In genomic region chr1:77373702-77374101, GRCh38 we compare ENCODE assay signal across 35 cellular contexts.
"Had no signal": no experiment of that assay in that cellular context is flagged by ENCODE, and none has a peak within 500 bp of the region (broad histone marks: within the 10 kb centered on the region; RNA-seq: fewer than 3 reads in every experiment).

No MANE protein-coding gene starts in this region.

- H3K9me3 Mint-ChIP-seq: activated B cell treated with CpG ODN at 0.5 μM for 24 hours; activated CD4-positive, alpha-beta memory T cell treated with anti-CD3 and anti-CD28 coated beads for 36 hours; activated CD4-positive, alpha-beta T cell treated with anti-CD3 and anti-CD28 coated beads, Interleukin-2, amount 10 ng/mL, durations not matched to agents 24 days and 14 days; activated naive CD4-positive, alpha-beta T cell treated with anti-CD3 and anti-CD28 coated beads, Interleukin-2, amount 10 ng/mL, durations not matched to agents 7 days and 5 days; activated naive CD4-positive, alpha-beta T cell treated with anti-CD3 and anti-CD28 coated beads, Interleukin-2, amount 50 U/mL, for 24 hours; activated T-cell treated with anti-CD3 and anti-CD28 coated beads, Interleukin-2, amount 50 U/mL, for 24 hours; activated T-helper 2 cell treated with anti-CD3 and anti-CD28 coated beads, Interferon-gamma antibody, Interleukin-2, Interleukin-4, amounts not matched to agents 10 μg/mL and 5 μg/mL and 100 μg/mL, durations not matched to agents 14 hours and 24 hours and 36 hours; brain; central memory CD8-positive, alpha-beta T cell; T-helper 1 cell treated with Interleukin-12 subunit alpha and Interleukin-12 subunit beta and Interleukin-4 antibody, amounts not matched to agents 30 μg/mL and 1 μg/mL, for 36 hours; T-helper 2 cell treated with Interferon-gamma antibody and Interleukin-4, amounts not matched to agents 5 μg/mL and 100 μg/mL, for 36 hours had no signal

- H3K9me3 ChIP-seq: ascending aorta had no signal

- FAIRE-seq: bronchial epithelial cell, TTC549 had no signal

- H3K4me3 ChIP-seq: ascending aorta, cardiac muscle cell had no signal

- H3K4me3 Mint-ChIP-seq: activated B cell treated with CpG ODN at 0.5 μM for 24 hours; activated CD4-positive, alpha-beta memory T cell treated with anti-CD3 and anti-CD28 coated beads for 36 hours; activated CD4-positive, alpha-beta T cell treated with anti-CD3 and anti-CD28 coated beads, Interleukin-2, amount 10 ng/mL, durations not matched to agents 24 days and 14 days; activated CD8-positive, alpha-beta memory T cell treated with anti-CD3 and anti-CD28 coated beads, Interleukin-2, amount 10 ng/mL, durations not matched to agents 7 days and 5 days; activated CD8-positive, alpha-beta T cell treated with anti-CD3 and anti-CD28 coated beads, Interleukin-2, amount 10 ng/mL, durations not matched to agents 7 days and 5 days; activated naive CD4-positive, alpha-beta T cell treated with anti-CD3 and anti-CD28 coated beads, Interleukin-2, amount 10 ng/mL, durations not matched to agents 7 days and 5 days; activated naive CD4-positive, alpha-beta T cell treated with anti-CD3 and anti-CD28 coated beads, Interleukin-2, amount 50 U/mL, for 24 hours; activated naive CD8-positive, alpha-beta T cell; activated T-cell treated with anti-CD3 and anti-CD28 coated beads, Interleukin-2, amount 50 U/mL, for 24 hours; brain; central memory CD8-positive, alpha-beta T cell; T-helper 1 cell treated with Interleukin-12 subunit alpha and Interleukin-12 subunit beta and Interleukin-4 antibody, amounts not matched to agents 30 μg/mL and 1 μg/mL, for 36 hours; T-helper 2 cell treated with Interferon-gamma antibody and Interleukin-4, amounts not matched to agents 5 μg/mL and 100 μg/mL, for 36 hours had no signal

- ATAC-seq: activated CD8-positive, alpha-beta memory T cell treated with anti-CD3 and anti-CD28 coated beads, Interleukin-2, amount 10 ng/mL, durations not matched to agents 7 days and 5 days; activated CD8-positive, alpha-beta T cell treated with anti-CD3 and anti-CD28 coated beads, Interleukin-2, amount 10 ng/mL, durations not matched to agents 7 days and 5 days had no signal

- H3K36me3 Mint-ChIP-seq: activated CD4-positive, alpha-beta memory T cell treated with anti-CD3 and anti-CD28 coated beads for 36 hours; activated CD8-positive, alpha-beta memory T cell treated with anti-CD3 and anti-CD28 coated beads, Interleukin-2, amount 10 ng/mL, durations not matched to agents 7 days and 5 days; activated naive CD4-positive, alpha-beta T cell treated with anti-CD3 and anti-CD28 coated beads, Interleukin-2, amount 10 ng/mL, durations not matched to agents 7 days and 5 days; brain had no signal

- H3K27ac Mint-ChIP-seq: activated B cell treated with CpG ODN at 0.5 μM for 24 hours; activated CD4-positive, alpha-beta memory T cell treated with anti-CD3 and anti-CD28 coated beads for 36 hours; activated CD4-positive, alpha-beta T cell treated with anti-CD3 and anti-CD28 coated beads, Interleukin-2, amount 10 ng/mL, durations not matched to agents 24 days and 14 days; activated CD8-positive, alpha-beta memory T cell treated with anti-CD3 and anti-CD28 coated beads, Interleukin-2, amount 10 ng/mL, durations not matched to agents 7 days and 5 days; activated CD8-positive, alpha-beta T cell treated with anti-CD3 and anti-CD28 coated beads, Interleukin-2, amount 10 ng/mL, durations not matched to agents 7 days and 5 days; activated naive CD4-positive, alpha-beta T cell treated with anti-CD3 and anti-CD28 coated beads, Interleukin-2, amount 10 ng/mL, durations not matched to agents 7 days and 5 days; activated naive CD4-positive, alpha-beta T cell treated with anti-CD3 and anti-CD28 coated beads, Interleukin-2, amount 50 U/mL, for 24 hours; activated naive CD8-positive, alpha-beta T cell; activated T-cell treated with anti-CD3 and anti-CD28 coated beads, Interleukin-2, amount 50 U/mL, for 24 hours; activated T-helper 2 cell treated with anti-CD3 and anti-CD28 coated beads, Interferon-gamma antibody, Interleukin-2, Interleukin-4, amounts not matched to agents 10 μg/mL and 5 μg/mL and 100 μg/mL, durations not matched to agents 14 hours and 24 hours and 36 hours; brain; T-helper 1 cell treated with Interleukin-12 subunit alpha and Interleukin-12 subunit beta and Interleukin-4 antibody, amounts not matched to agents 30 μg/mL and 1 μg/mL, for 36 hours; T-helper 2 cell treated with Interferon-gamma antibody and Interleukin-4, amounts not matched to agents 5 μg/mL and 100 μg/mL, for 36 hours had no signal

- H3K27me3 Mint-ChIP-seq: activated CD4-positive, alpha-beta memory T cell treated with anti-CD3 and anti-CD28 coated beads for 36 hours; activated CD4-positive, alpha-beta T cell treated with anti-CD3 and anti-CD28 coated beads, Interleukin-2, amount 10 ng/mL, durations not matched to agents 24 days and 14 days; activated CD8-positive, alpha-beta memory T cell treated with anti-CD3 and anti-CD28 coated beads, Interleukin-2, amount 10 ng/mL, durations not matched to agents 7 days and 5 days; activated naive CD4-positive, alpha-beta T cell treated with anti-CD3 and anti-CD28 coated beads, Interleukin-2, amount 10 ng/mL, durations not matched to agents 7 days and 5 days; activated naive CD4-positive, alpha-beta T cell treated with anti-CD3 and anti-CD28 coated beads, Interleukin-2, amount 50 U/mL, for 24 hours; activated naive CD8-positive, alpha-beta T cell; activated T-cell treated with anti-CD3 and anti-CD28 coated beads, Interleukin-2, amount 50 U/mL, for 24 hours; brain had no signal

- H3K4me1 Mint-ChIP-seq: activated B cell treated with CpG ODN at 0.5 μM for 24 hours; activated CD8-positive, alpha-beta memory T cell treated with anti-CD3 and anti-CD28 coated beads, Interleukin-2, amount 10 ng/mL, durations not matched to agents 7 days and 5 days had no signal

- H3K27me3 ChIP-seq: ascending aorta, cardiac muscle cell had no signal

- H3K36me3 ChIP-seq: ascending aorta, cardiac muscle cell had no signal

- DNase-seq: activated B cell treated with CpG ODN at 0.5 μM for 24 hours; activated CD4-positive, alpha-beta memory T cell treated with anti-CD3 and anti-CD28 coated beads for 36 hours; activated CD4-positive, alpha-beta T cell treated with anti-CD3 and anti-CD28 coated beads for 4 hours; activated CD4-positive, alpha-beta T cell treated with anti-CD3 and anti-CD28 coated beads, Interleukin-2, amount 10 ng/mL, durations not matched to agents 24 days and 14 days; activated CD4-positive, alpha-beta T cell treated with anti-CD3 and anti-CD28 coated beads, Interleukin-2, amount 50 U/mL, for 1 hour; activated CD4-positive, alpha-beta T cell treated with anti-CD3 and anti-CD28 coated beads, Interleukin-2, amount 50 U/mL, for 4 hours; activated CD4-positive, CD25-positive, alpha-beta regulatory T cell treated with anti-CD3 and anti-CD28 coated beads, Interleukin-2, amount 50 U/mL, for 72 hours; activated CD8-positive, alpha-beta memory T cell treated with anti-CD3 and anti-CD28 coated beads for 24 hours; activated CD8-positive, alpha-beta memory T cell treated with anti-CD3 and anti-CD28 coated beads, Interleukin-2, amount 10 ng/mL, durations not matched to agents 7 days and 5 days; activated CD8-positive, alpha-beta memory T cell treated with anti-CD3 and anti-CD28 coated beads, Interleukin-2, amount 50 U/mL, for 48 hours; activated CD8-positive, alpha-beta T cell treated with anti-CD3 and anti-CD28 coated beads, Interleukin-2, amount 10 ng/mL, durations not matched to agents 7 days and 5 days; activated effector memory CD4-positive, alpha-beta T cell treated with Interleukin-2 at 50 U/mL for 16 hours; activated gamma-delta T cell; activated naive CD4-positive, alpha-beta T cell treated with anti-CD3 and anti-CD28 coated beads, Interleukin-2, amount 10 ng/mL, durations not matched to agents 7 days and 5 days; activated naive CD4-positive, alpha-beta T cell treated with Interleukin-2 at 50 U/mL for 16 hours; activated T-cell treated with anti-CD3 and anti-CD28 coated beads, Interleukin-2, amount 50 U/mL, for 24 hours; activated T-cell treated with anti-CD3 and anti-CD28 coated beads, Interleukin-2, amount 50 U/mL, for 48 hours; amygdala; anterior cingulate cortex; caudate nucleus; cerebellar nuclear complex; T-helper 2 cell; T-helper 9 cell had no signal

- H3K4me1 ChIP-seq: ascending aorta had no signal

- H3K27ac ChIP-seq: ascending aorta, cardiac muscle cell, VCaP had no signal
